In the genomic region with DNA sequence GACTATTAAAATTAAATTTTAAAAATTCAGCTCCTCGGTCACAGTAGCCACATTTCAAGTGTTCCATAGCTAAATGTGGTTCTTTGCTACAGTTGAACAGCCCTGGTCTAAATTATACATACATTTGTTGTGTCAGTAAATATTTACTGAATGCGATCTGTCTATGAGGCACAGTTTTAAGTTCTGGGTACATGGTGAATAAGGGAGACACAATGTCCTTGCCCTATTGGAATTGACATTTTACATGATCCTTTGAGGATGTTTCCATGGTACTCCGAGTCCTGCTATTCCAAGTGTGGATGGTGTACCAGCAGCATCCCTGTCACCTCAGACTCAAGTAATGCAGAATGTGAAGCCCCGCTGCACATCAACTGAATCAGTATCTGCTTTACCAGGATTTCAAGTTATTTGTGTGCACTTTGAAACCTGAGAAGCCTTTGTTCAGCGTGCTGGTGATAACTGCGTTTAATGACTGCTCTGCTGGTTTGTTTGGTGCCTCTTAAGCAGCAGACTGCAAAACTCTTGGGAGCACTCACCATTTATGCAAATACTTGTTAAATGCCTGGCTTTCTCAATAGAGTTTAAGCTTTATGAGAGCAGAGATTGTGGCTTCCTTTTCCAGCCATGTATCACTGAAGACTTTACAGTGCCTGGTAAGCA, we compare ENCODE assay signal across 1 cellular context.
A peak's percentile ranks its signal among the peaks of the same experiment; 100 is the strongest.
TF ChIP-seq lines count a peak whose summit lies in the region.

No MANE protein-coding gene starts in this region.

TF ChIP-seq in HepG2, 621 proteins besides CTCF, POLR2A, EP300 and RAD21 (continued from another document):
- TF ChIP-seq ZNF432 (CRISPR knock-in tag; IDR thresholded peaks at IDR 0.05; ENCODE audit: borderline replicate concordance) (no peak), HNF4A (CRISPR knock-in tag; IDR thresholded peaks at IDR 0.05) (peak; percentile 31; the same call in 1 of the 2 replicates)
- TF ChIP-seq, protein P1, sequence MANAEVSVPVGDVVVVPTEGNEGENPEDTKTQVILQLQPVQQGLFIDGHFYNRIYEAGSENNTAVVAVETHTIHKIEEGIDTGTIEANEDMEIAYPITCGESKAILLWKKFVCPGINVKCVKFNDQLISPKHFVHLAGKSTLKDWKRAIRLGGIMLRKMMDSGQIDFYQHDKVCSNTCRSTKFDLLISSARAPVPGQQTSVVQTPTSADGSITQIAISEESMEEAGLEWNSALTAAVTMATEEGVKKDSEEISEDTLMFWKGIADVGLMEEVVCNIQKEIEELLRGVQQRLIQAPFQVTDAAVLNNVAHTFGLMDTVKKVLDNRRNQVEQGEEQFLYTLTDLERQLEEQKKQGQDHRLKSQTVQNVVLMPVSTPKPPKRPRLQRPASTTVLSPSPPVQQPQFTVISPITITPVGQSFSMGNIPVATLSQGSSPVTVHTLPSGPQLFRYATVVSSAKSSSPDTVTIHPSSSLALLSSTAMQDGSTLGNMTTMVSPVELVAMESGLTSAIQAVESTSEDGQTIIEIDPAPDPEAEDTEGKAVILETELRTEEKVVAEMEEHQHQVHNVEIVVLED (CRISPR knock-in tag; IDR thresholded peaks at IDR 0.05; ENCODE audit: borderline replicate concordance) = no peak
